Comparison of ENCODE assay signal across 1 cellular context in genomic region chr16:29848420-29849297, GRCh38.
TF ChIP-seq lines count a peak whose summit lies in the region.

No MANE protein-coding gene starts in this region.

TF ChIP-seq in HepG2, 621 proteins besides CTCF, POLR2A, EP300 and RAD21 (continued from another document and continues in another):
- TF ChIP-seq UBTF (CRISPR knock-in tag; IDR thresholded peaks at IDR 0.05) (peak; percentile 50), FOXK1 (CRISPR knock-in tag; IDR thresholded peaks at IDR 0.05; ENCODE audit: borderline replicate concordance, low read depth) (0 out of 2 replicates have a peak, but pooled peaks have one; percentile 31), ZNF879 (CRISPR knock-in tag; IDR thresholded peaks at IDR 0.05) (no peak), ZFY (CRISPR knock-in tag; IDR thresholded peaks at IDR 0.05) (0 out of 2 replicates have a peak, but pooled peaks have one; percentile 14), FOXM1 (CRISPR knock-in tag; IDR thresholded peaks at IDR 0.05) (no peak), TBX3 (IDR thresholded peaks at IDR 0.05; ENCODE audit: borderline replicate concordance) (no peak), ZNF281 (CRISPR knock-in tag; IDR thresholded peaks at IDR 0.05; ENCODE audit: borderline replicate concordance) (no peak), PRDM4 (CRISPR knock-in tag; IDR thresholded peaks at IDR 0.05; ENCODE audit: borderline replicate concordance) (no peak), STAG1 (CRISPR knock-in tag; IDR thresholded peaks at IDR 0.05) (peak; percentile 94), NBN (conservative IDR thresholded peaks at IDR 0.05) (no peak), USF2 (IDR thresholded peaks at IDR 0.05; ENCODE audit: low read depth, low read length) (no peak), USF2 (CRISPR knock-in tag; IDR thresholded peaks at IDR 0.05; ENCODE audit: borderline replicate concordance) (no peak), ZNF558 (CRISPR knock-in tag; IDR thresholded peaks at IDR 0.05; ENCODE audit: borderline replicate concordance) (no peak), NR2F6 (IDR thresholded peaks at IDR 0.05) (no peak), NR2F6 (CRISPR knock-in tag; IDR thresholded peaks at IDR 0.05) (no peak; the same call in 1 of the 2 replicates), GLI4 (CRISPR knock-in tag; IDR thresholded peaks at IDR 0.05; ENCODE audit: borderline replicate concordance) (no peak), ZFYVE20 (CRISPR knock-in tag; IDR thresholded peaks at IDR 0.05; ENCODE audit: borderline replicate concordance, low read depth) (no peak), THAP9 (CRISPR knock-in tag; IDR thresholded peaks at IDR 0.05; ENCODE audit: borderline replicate concordance) (peak; percentile 32; the same call in 1 of the 2 replicates), MXD4 (CRISPR knock-in tag; IDR thresholded peaks at IDR 0.05) (no peak), ZNF513 (CRISPR knock-in tag; conservative IDR thresholded peaks at IDR 0.05) (no peak), MYC (CRISPR knock-in tag; IDR thresholded peaks at IDR 0.05; ENCODE audit: borderline replicate concordance) (peak; percentile 68; the same call in 1 of the 2 replicates), SKI (IDR thresholded peaks at IDR 0.05; ENCODE audit: partially characterized antibody) (peak; percentile 22), ZMAT3 (CRISPR knock-in tag; conservative IDR thresholded peaks at IDR 0.05) (0 out of 2 replicates have a peak, but pooled peaks have one; percentile 44), ZNF496 (CRISPR knock-in tag; IDR thresholded peaks at IDR 0.05; ENCODE audit: insufficient replicate concordance) (no peak), TARDBP (CRISPR knock-in tag; IDR thresholded peaks at IDR 0.05) (0 out of 2 replicates have a peak, but pooled peaks have one; percentile 53), TRAFD1 (CRISPR knock-in tag; IDR thresholded peaks at IDR 0.05; ENCODE audit: borderline replicate concordance) (no peak), MBNL3 (CRISPR knock-in tag; conservative IDR thresholded peaks at IDR 0.05) (no peak), ZNF276 (CRISPR knock-in tag; IDR thresholded peaks at IDR 0.05; ENCODE audit: low read depth) (0 out of 2 replicates have a peak, but pooled peaks have one; percentile 35), ZSCAN29 (CRISPR knock-in tag; conservative IDR thresholded peaks at IDR 0.05) (no peak; the same call in 1 of the 2 replicates), TOPORS (CRISPR knock-in tag; IDR thresholded peaks at IDR 0.05) (no peak), FUBP1 (CRISPR knock-in tag; IDR thresholded peaks at IDR 0.05; ENCODE audit: borderline replicate concordance) (no peak), CERS6 (CRISPR knock-in tag; IDR thresholded peaks at IDR 0.05) (no peak), ZNF546 (CRISPR knock-in tag; conservative IDR thresholded peaks at IDR 0.05) (no peak), AGO2 (optimal IDR thresholded peaks at IDR 0.05; ENCODE audit: low read depth, low read length) (peak; percentile 64), YEATS4 (CRISPR knock-in tag; IDR thresholded peaks at IDR 0.05; ENCODE audit: borderline replicate concordance) (no peak), NFKB2 (CRISPR knock-in tag; IDR thresholded peaks at IDR 0.05; ENCODE audit: borderline replicate concordance) (peak; percentile 58; the same call in 1 of the 2 replicates), CCDC6 (CRISPR knock-in tag; IDR thresholded peaks at IDR 0.05) (no peak), AHR (CRISPR knock-in tag; IDR thresholded peaks at IDR 0.05) (peak; percentile 87; the same call in 1 of the 2 replicates), SRSF1 (optimal IDR thresholded peaks at IDR 0.05; ENCODE audit: low read depth, low read length) (peak; percentile 75)
